25 cellular contexts compared by ENCODE assay signal in the genomic region with DNA sequence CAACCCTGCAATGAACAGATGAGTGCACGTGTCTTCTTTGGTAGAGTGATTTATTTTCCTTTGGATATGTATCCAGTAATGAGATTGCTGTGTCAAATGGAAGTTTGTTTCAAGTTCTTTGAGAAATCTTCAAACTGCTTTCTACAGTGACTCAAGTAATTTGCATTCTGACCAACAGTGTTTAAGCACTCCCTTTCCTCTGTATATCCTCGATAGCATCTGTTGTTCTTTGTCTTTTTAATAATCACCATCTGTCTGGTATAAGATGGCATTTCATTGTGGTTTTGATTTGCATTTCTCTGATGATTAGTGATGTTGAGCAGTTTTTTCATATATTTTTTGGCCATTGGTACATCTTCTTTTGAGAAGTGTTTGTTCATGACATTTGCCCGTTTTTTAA.
"Had no signal": no experiment of that assay in that cellular context is flagged by ENCODE, and none has a peak within 500 bp of the region (broad histone marks: within the 10 kb centered on the region; RNA-seq: fewer than 3 reads in every experiment).

No MANE protein-coding gene starts in this region.

- H3K4me1 ChIP-seq: body of pancreas, lower lobe of right lung, right lobe of liver, stomach, suprapubic skin, tibial nerve had no signal

- H3K36me3 ChIP-seq: cardiac muscle cell, lower lobe of right lung, right lobe of liver, stomach, suprapubic skin, tibial nerve, WERI-Rb-1 had no signal

- H3K4me3 ChIP-seq: body of pancreas, cardiac muscle cell, lower lobe of right lung, right lobe of liver, stomach, suprapubic skin, tibial nerve had no signal

- ATAC-seq: activated CD8-positive, alpha-beta T cell treated with anti-CD3 and anti-CD28 coated beads, Interleukin-2, amount 10 ng/mL, durations not matched to agents 7 days and 5 days; body of pancreas; foreskin keratinocyte; left lobe of liver; lower lobe of right lung; right lobe of liver; stimulated activated memory B cell treated with anti-CD40 and anti-IgM and Interleukin-4, amounts not matched to agents 10 μg/mL and 1 μg/mL and 100 μg/mL, for 72 hours had no signal

- DNase-seq: activated CD4-positive, alpha-beta T cell treated with anti-CD3 and anti-CD28 coated beads, Interleukin-2, amount 10 ng/mL, durations not matched to agents 7 days and 5 days; activated CD4-positive, CD25-positive, alpha-beta regulatory T cell treated with anti-CD3 and anti-CD28 coated beads, Interleukin-2, amount 50 U/mL, for 72 hours; activated CD8-positive, alpha-beta T cell treated with anti-CD3 and anti-CD28 coated beads, Interleukin-2, amount 10 ng/mL, durations not matched to agents 7 days and 5 days; activated gamma-delta T cell; activated naive CD4-positive, alpha-beta T cell treated with anti-CD3 and anti-CD28 coated beads, Interleukin-2, amount 50 U/mL, for 16 hours; anterior cingulate cortex; body of pancreas; cortex of kidney; foreskin keratinocyte; kidney; lower lobe of right lung; mesendoderm; naive B cell; occipital lobe; posterior cingulate gyrus; right lobe of liver; small intestine; stomach; WERI-Rb-1 had no signal

- H3K27ac ChIP-seq: body of pancreas, cardiac muscle cell, epithelial cell of prostate, foreskin keratinocyte, lower lobe of right lung, right lobe of liver, stomach, suprapubic skin, tibial nerve, WERI-Rb-1 had no signal

- H3K27me3 ChIP-seq: body of pancreas, cardiac muscle cell, foreskin keratinocyte, right lobe of liver, stomach, suprapubic skin, tibial nerve had no signal

- H3K9me3 ChIP-seq: body of pancreas, lower lobe of right lung, right lobe of liver, stomach, suprapubic skin, tibial nerve had no signal
